14 cellular contexts compared by ENCODE assay signal in the genomic region with DNA sequence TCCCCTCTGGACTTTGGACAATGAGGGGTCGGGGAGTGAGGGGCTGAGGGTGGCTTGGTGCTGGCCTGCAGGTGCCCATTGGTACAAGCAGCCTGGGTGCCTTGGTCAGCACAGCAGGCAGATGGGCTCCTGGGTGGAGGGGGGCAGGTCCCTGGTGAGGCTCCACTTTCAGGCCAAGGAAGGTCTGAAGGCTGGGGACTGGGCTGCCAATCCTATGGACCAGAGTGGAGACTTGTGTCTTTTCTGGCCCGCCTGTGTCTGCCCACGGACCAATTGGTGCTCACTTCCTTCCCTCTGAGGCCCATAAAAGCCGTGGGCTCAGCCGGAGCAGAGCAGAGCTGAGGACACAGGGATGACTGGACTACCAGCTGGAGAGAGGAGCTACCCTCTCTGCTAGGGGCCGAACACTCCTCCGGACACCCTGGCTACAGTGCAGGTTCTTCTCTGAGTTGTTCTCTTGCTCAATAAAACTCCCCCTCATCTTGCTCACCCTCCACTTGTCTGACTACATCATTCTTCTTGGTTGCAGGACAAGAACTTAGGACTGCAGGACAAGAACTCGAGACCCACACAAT.
"Had no signal": no experiment of that assay in that cellular context is flagged by ENCODE, and none has a peak within 500 bp of the region (broad histone marks: within the 10 kb centered on the region; RNA-seq: fewer than 3 reads in every experiment).

No MANE protein-coding gene starts in this region.

- DNase-seq: activated CD4-positive, alpha-beta T cell treated with anti-CD3 and anti-CD28 coated beads, Interleukin-2, amount 50 U/mL, for 48 hours; amniotic stem cell; foreskin keratinocyte; islet precursor cell; lower lobe of right lung; nucleus accumbens; sigmoid colon; spleen; stimulated activated CD4-positive, alpha-beta T cell treated with anti-CD3 and anti-CD28 coated beads, Interleukin-4, amount 100 ng/mL, for 4 hours; T-helper 17 cell had no signal

- H3K4me1 Mint-ChIP-seq: stimulated activated memory B cell treated with anti-CD40 and anti-IgM and Interleukin-4, amounts not matched to agents 10 μg/mL and 1 μg/mL and 100 μg/mL, for 72 hours; T-helper 17 cell had no signal

- H3K4me2 ChIP-seq: hepatocyte had no signal

- H3K4me1 ChIP-seq: lower lobe of right lung, sigmoid colon, spleen had no signal

- H2AFZ ChIP-seq: hepatocyte had no signal

- H3K36me3 ChIP-seq: lower lobe of right lung, sigmoid colon, spleen had no signal

- H3K27ac Mint-ChIP-seq: activated naive CD8-positive, alpha-beta T cell; natural killer cell treated with Interleukin-12 subunit alpha and Interleukin-12 subunit beta and Interleukin-15 and Interleukin-18, amount 100 ng/mL, for 72 hours; stimulated activated memory B cell treated with anti-CD40 and anti-IgM and Interleukin-4, amounts not matched to agents 10 μg/mL and 1 μg/mL and 100 μg/mL, for 72 hours; T-helper 17 cell had no signal

- H3K27me3 ChIP-seq: foreskin keratinocyte, hepatocyte had no signal

- H3K9me3 ChIP-seq: lower lobe of right lung, sigmoid colon, spleen had no signal

- H3K79me2 ChIP-seq: hepatocyte had no signal

- H3K9me3 Mint-ChIP-seq: natural killer cell treated with Interleukin-12 subunit alpha and Interleukin-12 subunit beta and Interleukin-15 and Interleukin-18, amount 100 ng/mL, for 72 hours; stimulated activated memory B cell treated with anti-CD40 and anti-IgM and Interleukin-4, amounts not matched to agents 10 μg/mL and 1 μg/mL and 100 μg/mL, for 72 hours had no signal

- H3K27ac ChIP-seq: foreskin keratinocyte, hepatocyte, lower lobe of right lung, sigmoid colon, spleen had no signal

- H3K27me3 Mint-ChIP-seq: activated naive CD8-positive, alpha-beta T cell had no signal

- H3K4me3 ChIP-seq: hepatocyte, lower lobe of right lung, sigmoid colon, spleen had no signal

- H3K4me3 Mint-ChIP-seq: activated naive CD8-positive, alpha-beta T cell; natural killer cell treated with Interleukin-12 subunit alpha and Interleukin-12 subunit beta and Interleukin-15 and Interleukin-18, amount 100 ng/mL, for 72 hours; stimulated activated memory B cell treated with anti-CD40 and anti-IgM and Interleukin-4, amounts not matched to agents 10 μg/mL and 1 μg/mL and 100 μg/mL, for 72 hours; T-helper 17 cell had no signal

- H3K36me3 Mint-ChIP-seq: activated naive CD8-positive, alpha-beta T cell; natural killer cell treated with Interleukin-12 subunit alpha and Interleukin-12 subunit beta and Interleukin-15 and Interleukin-18, amount 100 ng/mL, for 72 hours; stimulated activated memory B cell treated with anti-CD40 and anti-IgM and Interleukin-4, amounts not matched to agents 10 μg/mL and 1 μg/mL and 100 μg/mL, for 72 hours had no signal
